10 cellular contexts compared by ENCODE assay signal in genomic region chr4:185211641-185212040, GRCh38. TPM values are rescaled to one million over a fixed set of nuclear protein-coding genes. Genes with fewer than 3 reads are reported as not detected.
DNase-seq lines count a peak whose midpoint lies in the region; ATAC-seq and TF ChIP-seq lines count a peak whose summit lies in the region.
"Had no signal": no experiment of that assay in that cellular context is flagged by ENCODE, and none has a peak within 500 bp of the region (broad histone marks: within the 10 kb centered on the region; RNA-seq: fewer than 3 reads in every experiment).

No MANE protein-coding gene starts in this region.

- no peaks in the 10 kb centered on the region for H3K9me3 ChIP-seq in CD4-positive, alpha-beta T cell (ENCODE audit: control insufficient read depth, low read length)
- no peaks in the 10 kb centered on the region for H3K9me3 ChIP-seq in IMR-90 (ENCODE audit: control insufficient read depth, insufficient read depth, low read length)

- no peak overlapping the region for H3K4ac ChIP-seq in IMR-90 (ENCODE audit: low read depth, low read length)

- WGBS in IMR-90 (ENCODE audit: extremely low coverage in 2 of 2, insufficient read length in 1 of 2), 2 experiments = no CpG with 5 or more reads among the region's 2 CpGs

- 0 out of 2 replicates have a peak, but pooled peaks cover 7% of the 10 kb centered on the region for H4K20me1 ChIP-seq in IMR-90 (ENCODE audit: insufficient read depth, low read length)

- no peak for TF ChIP-seq POLR2A in IMR-90 (IDR thresholded peaks at IDR 0.05; ENCODE audit: low read depth, low read length)

- peak overlapping the region; percentile 95; the same call in 1 of the 2 replicates for H3K23ac ChIP-seq in IMR-90 (ENCODE audit: low read depth, low read length)

- no peak overlapping the region for H3K4me3 ChIP-seq in IMR-90 (ENCODE audit: insufficient read depth, low read depth, low read length)

- H3K14ac ChIP-seq in IMR-90 (replicated peaks; ENCODE audit: low read depth, low read length) = no peak overlapping the region

- no peak overlapping the region for H2BK15ac ChIP-seq in IMR-90 (ENCODE audit: low read depth, low read length)

- H2BK5ac ChIP-seq in IMR-90 (ENCODE audit: low read depth, low read length, poor library complexity, severe bottlenecking) = no peak overlapping the region

- H3K9ac ChIP-seq in IMR-90 (ENCODE audit: low read depth, low read length) = no peak overlapping the region; the same call in 1 of the 2 replicates

- peaks cover 4% of the 10 kb centered on the region; the same call in 1 of the 2 replicates for H3K9me1 ChIP-seq in IMR-90 (ENCODE audit: insufficient read depth, low read length)

- H3K27ac ChIP-seq in CD4-positive, alpha-beta T cell (ENCODE audit: low read depth, low read length) = no peak overlapping the region
- no peak overlapping the region for H3K27ac ChIP-seq in IMR-90 (ENCODE audit: insufficient read depth, low read length)
- H3K27ac ChIP-seq: HL-60 had no signal

- no peak for TF ChIP-seq RAD21 in IMR-90 (IDR thresholded peaks at IDR 0.05; ENCODE audit: low read length)

- peak overlapping the region; percentile 68 for H3K4me2 ChIP-seq in IMR-90 (ENCODE audit: low read depth, low read length)

- H3K27ac Mint-ChIP-seq in CD4-positive, alpha-beta T cell = peak overlapping the region; percentile 80
- peak overlapping the region in 4 of 5 experiments; percentile 87 to 98 (median 96) for H3K27ac Mint-ChIP-seq in brain
- peak overlapping the region in 5 of 10 donors; percentile 1 to 87 (median 7) for H3K27ac Mint-ChIP-seq in naive thymus-derived CD8-positive, alpha-beta T cell

- H2AFZ ChIP-seq in IMR-90 (replicated peaks; ENCODE audit: low read length, poor library complexity) = no peak overlapping the region

- no peak for ATAC-seq in CD4-positive, alpha-beta T cell (ENCODE audit: poor library complexity)
- no peak for ATAC-seq in IMR-90 (ENCODE audit: low read depth)
- no peak for ATAC-seq in naive thymus-derived CD8-positive, alpha-beta T cell
- ATAC-seq in HG02610 (IDR thresholded peaks at IDR 0.05; ENCODE audit: unreplicated experiment) = no peak
- no peak for ATAC-seq in HG03097 (IDR thresholded peaks at IDR 0.05; ENCODE audit: low FRiP score, unreplicated experiment)

- no peak for DNase-seq in CD4-positive, alpha-beta T cell
- no peak for DNase-seq in IMR-90
- DNase-seq in naive thymus-derived CD8-positive, alpha-beta T cell = no peak
- DNase-seq in NCI-H446 treated with DMSO at 0.1 percent for 48 hours (lab: John Stamatoyannopoulos, UW) = no peak
- DNase-seq in HUDEP-2 (lab: John Stamatoyannopoulos, UW; ENCODE audit: unreplicated experiment in 76 of 76) = no peak
- DNase-seq: GDM1 had no signal

- no TSS peak for BruUV-seq in IMR-90 (replicated peaks; lab: Mats Ljungman, UMichigan)

- H3K18ac ChIP-seq in IMR-90 (ENCODE audit: low read depth, low read length) = no peak overlapping the region

- H3K4me3 Mint-ChIP-seq in CD4-positive, alpha-beta T cell = peak overlapping the region; percentile 90
- H3K4me3 Mint-ChIP-seq in brain = peak overlapping the region; percentile 88 to 94 (median 91)
- H3K4me3 Mint-ChIP-seq in naive thymus-derived CD8-positive, alpha-beta T cell = peak overlapping the region in 9 of 10 donors; percentile 72 to 95 (median 88)

- TF ChIP-seq CTCF in CD4-positive, alpha-beta T cell (IDR thresholded peaks at IDR 0.05) = no peak
- TF ChIP-seq CTCF in IMR-90 (conservative IDR thresholded peaks at IDR 0.05; ENCODE audit: low read depth, low read length) (no peak), brain (conservative IDR thresholded peaks at IDR 0.05) (no peak)

- H4K5ac ChIP-seq in IMR-90 (ENCODE audit: low read depth, low read length) = 0 out of 2 replicates have a peak overlapping the region, but pooled peaks have one; percentile 26

- POLR2A ChIA-PET in CD4-positive, alpha-beta T cell (lab: Charles Lee) = no interaction called here
- POLR2A ChIA-PET in IMR-90 (lab: Charles Lee; ENCODE audit: unreplicated experiment) = interaction anchor here (0.7 kb wide), 1 partner anchor 548 kb away, joined by 5 read pairs; no protein-coding TSS in a partner anchor
- POLR2A ChIA-PET in naive thymus-derived CD8-positive, alpha-beta T cell (lab: Charles Lee) = interaction anchor here (0.9 kb wide), 1 partner anchor 9 kb away, joined by 4 read pairs; no protein-coding TSS in a partner anchor

- intact Hi-C loops in CD4-positive, alpha-beta T cell (cut with DNase I, micrococcal nuclease) = loop anchor here in 1 of 2 experiments (5.0 kb wide), 1 partner anchor 734 kb away; no protein-coding TSS in a partner anchor
- intact Hi-C loops in IMR-90 (cut with micrococcal nuclease) = loop anchor here (10.0 kb wide), 1 partner anchor 153 kb away; no protein-coding TSS in a partner anchor

- H4K8ac ChIP-seq in IMR-90 (ENCODE audit: low read depth in 2 of 2, low read length in 2 of 2) = no peak overlapping the region

- peaks cover 33% of the 10 kb centered on the region for H3K4me1 Mint-ChIP-seq in CD4-positive, alpha-beta T cell (ENCODE audit: low read depth)
- peaks cover 47% of the 10 kb centered on the region for H3K4me1 Mint-ChIP-seq in brain
- H3K4me1 Mint-ChIP-seq in naive thymus-derived CD8-positive, alpha-beta T cell = peaks cover 19 to 56% (median 36%) of the 10 kb centered on the region in 4 donors

- no peaks in the 10 kb centered on the region for H3K27me3 Mint-ChIP-seq in CD4-positive, alpha-beta T cell
- peaks cover 11% of the 10 kb centered on the region for H3K27me3 Mint-ChIP-seq in brain
- H3K27me3 Mint-ChIP-seq in naive thymus-derived CD8-positive, alpha-beta T cell = peaks cover 0 to 2% (median 0%) of the 10 kb centered on the region in 5 donors

- H3K27me3 ChIP-seq in CD4-positive, alpha-beta T cell (ENCODE audit: control insufficient read depth, insufficient read depth, low read length) = no peaks in the 10 kb centered on the region
- no peaks in the 10 kb centered on the region for H3K27me3 ChIP-seq in IMR-90 (ENCODE audit: control insufficient read depth, insufficient read depth, low read length)

- H3K56ac ChIP-seq in IMR-90 (ENCODE audit: extremely low read depth, insufficient read depth, low read length) = no peak overlapping the region

- no peak overlapping the region for H2AK9ac ChIP-seq in IMR-90 (replicated peaks; ENCODE audit: low read depth, low read length, poor library complexity)

- H3K36me3 ChIP-seq in IMR-90 (ENCODE audit: control insufficient read depth, insufficient read depth, low read length) = no peaks in the 10 kb centered on the region

- H2AK5ac ChIP-seq in IMR-90 (ENCODE audit: low read depth, low read length) = no peak overlapping the region

- H4K91ac ChIP-seq in IMR-90 (ENCODE audit: insufficient read depth, low read depth, low read length) = no peak overlapping the region

- H2BK20ac ChIP-seq in IMR-90 (ENCODE audit: low read depth, low read length) = no peak overlapping the region

- dilution Hi-C loops in IMR-90 (cut with HindIII; ENCODE audit: low sequenced_read_pairs, unreplicated experiment) = no loop called here

- CTCF ChIA-PET in CD4-positive, alpha-beta T cell (lab: Charles Lee) = no interaction called here
- CTCF ChIA-PET in IMR-90 (lab: Yijun Ruan, JAX) = no interaction called here

- H3K36me3 Mint-ChIP-seq in CD4-positive, alpha-beta T cell (ENCODE audit: low read depth) = peaks cover 14% of the 10 kb centered on the region
- peaks cover 5% of the 10 kb centered on the region for H3K36me3 Mint-ChIP-seq in brain
- H3K36me3 Mint-ChIP-seq in naive thymus-derived CD8-positive, alpha-beta T cell = no peaks in the 10 kb centered on the region

- H3K79me1 ChIP-seq in IMR-90 (ENCODE audit: low read depth in 1 of 2, low read length in 2 of 2) = peaks cover 28 to 41% of the 10 kb centered on the region in 2 experiments

- H3K9me3 Mint-ChIP-seq in CD4-positive, alpha-beta T cell = no peaks in the 10 kb centered on the region
- H3K9me3 Mint-ChIP-seq in brain = no peaks in the 10 kb centered on the region
- H3K9me3 Mint-ChIP-seq in naive thymus-derived CD8-positive, alpha-beta T cell = no peaks in the 10 kb centered on the region

- H2BK120ac ChIP-seq in IMR-90 (ENCODE audit: low read depth, low read length) = no peak overlapping the region

- in situ Hi-C loops in IMR-90 (cut with MboI; ENCODE audit: low sequenced_read_pairs) = no loop called here

- peaks cover 6% of the 10 kb centered on the region; the same call in 1 of the 2 replicates for H3K4me1 ChIP-seq in IMR-90 (ENCODE audit: control insufficient read depth, insufficient read depth, low read length)

TF ChIP-seq in IMR-90, 13 proteins besides CTCF, POLR2A, EP300 and RAD21 (continues in another document):
- TF ChIP-seq MAZ (IDR thresholded peaks at IDR 0.05; ENCODE audit: borderline replicate concordance, low read depth, low read length) = no peak
- TF ChIP-seq USF2 (IDR thresholded peaks at IDR 0.05; ENCODE audit: low read depth, low read length) = no peak
- TF ChIP-seq MXI1 (IDR thresholded peaks at IDR 0.05; ENCODE audit: borderline replicate concordance, low read depth, low read length) = no peak
- no peak for TF ChIP-seq CHD1 (IDR thresholded peaks at IDR 0.05; ENCODE audit: low read depth, low read length)
- no peak for TF ChIP-seq NFE2L2 (IDR thresholded peaks at IDR 0.05; ENCODE audit: low read depth, low read length)
- no peak for TF ChIP-seq RFX5 (IDR thresholded peaks at IDR 0.05; ENCODE audit: low read depth, low read length)

RNA-seq across cellular contexts. Expression of gene SNX25, which starts 2.2 kb away (rescaled TPM):
- 1 to 10 TPM; 7.9 to 9.1 TPM for total RNA-seq in CD4-positive, alpha-beta T cell
- 28.3 and 30.0 TPM in 2 replicates for total RNA-seq in IMR-90 (2012; rRNA removed)
- polyA plus RNA-seq in IMR-90 (2012; rRNA removed) (9.2 and 11.4 TPM in 2 replicates), brain (ENCODE audit: insufficient read depth, low read depth, low replicate concordance) (2.2 TPM)
- 3.2 and 4.7 TPM in 2 replicates for polyA plus RNA-seq in IMR-90 (2012; cell fraction: cytosol; rRNA removed)
- 2.4 and 9.8 TPM in 2 replicates for polyA plus RNA-seq in IMR-90 (2012; cell fraction: nucleus; rRNA removed; ENCODE audit: low replicate concordance)
- 10 to 100 TPM; 14.6 to 16.6 TPM for total RNA-seq in naive thymus-derived CD8-positive, alpha-beta T cell
- polyA plus RNA-seq in naive thymus-derived CD8-positive, alpha-beta T cell = 1 to 10 TPM; 4.2 to 7.6 (median 4.6) TPM

RNA-seq across cellular contexts. Expression of gene CFAP97, which starts 7.8 kb away (rescaled TPM):
- 10 to 100 TPM; 24.5 to 26.6 TPM for total RNA-seq in CD4-positive, alpha-beta T cell
- 16.0 and 33.9 TPM in 2 replicates for total RNA-seq in IMR-90 (2012; rRNA removed)
- polyA plus RNA-seq in IMR-90 (2012; rRNA removed) (12.7 and 14.5 TPM in 2 replicates), brain (ENCODE audit: insufficient read depth, low read depth, low replicate concordance) (6.2 TPM)
- 1.5 and 2.1 TPM in 2 replicates for polyA plus RNA-seq in IMR-90 (2012; cell fraction: cytosol; rRNA removed)
- polyA plus RNA-seq in IMR-90 (2012; cell fraction: nucleus; rRNA removed; ENCODE audit: low replicate concordance) = 0.60 and 8.5 TPM in 2 replicates
- total RNA-seq in naive thymus-derived CD8-positive, alpha-beta T cell = 10 to 100 TPM; 37.2 to 38.3 TPM
- 10 to 100 TPM; 65.1 to 73.0 (median 71.0) TPM for polyA plus RNA-seq in naive thymus-derived CD8-positive, alpha-beta T cell
